Comparison of ENCODE assay signal across 8 cellular contexts in genomic region chr5:176195084-176195413, GRCh38. TPM values are rescaled to one million over a fixed set of nuclear protein-coding genes. Genes with fewer than 3 reads are reported as not detected.
DNase-seq lines count a peak whose midpoint lies in the region; ATAC-seq and TF ChIP-seq lines count a peak whose summit lies in the region.
"Not testable (repeated sequence)": the region's sequence is repeated elsewhere in the genome, so short reads cannot be mapped to it uniquely, and the experiment has no call there.

No MANE protein-coding gene starts in this region.

- H3K4me2 ChIP-seq in KMS-11: peak overlapping the region; percentile 29; the same call in 1 of the 2 replicates

- H4K20me1 ChIP-seq in KMS-11 (ENCODE audit: insufficient read depth): not testable (repeated sequence)

- not testable (repeated sequence) for H3K4me1 ChIP-seq in KMS-11 (ENCODE audit: low read depth, poor library complexity, severe bottlenecking); endodermal cell (ENCODE audit: control insufficient read depth, insufficient read depth, low read length)

- not testable (repeated sequence) for H3K27ac Mint-ChIP-seq in activated CD4-positive, alpha-beta T cell treated with anti-CD3 and anti-CD28 coated beads for 36 hours; activated T-helper 17 cell treated with anti-CD3 and anti-CD28 coated beads, Interleukin-2, amount 50 U/mL, for 72 hours; endodermal cell; nephron progenitor cell

- H3K79me2 ChIP-seq in KMS-11 (ENCODE audit: insufficient read depth, low read depth): peaks cover 15% of the 10 kb centered on the region

- H3K9me3 Mint-ChIP-seq in activated CD4-positive, alpha-beta T cell treated with anti-CD3 and anti-CD28 coated beads for 36 hours (ENCODE audit: low read depth); activated T-helper 17 cell treated with anti-CD3 and anti-CD28 coated beads, Interleukin-2, amount 50 U/mL, for 72 hours; endodermal cell; nephron progenitor cell: not testable (repeated sequence)

- peaks cover 20% of the 10 kb centered on the region for H3K27me3 Mint-ChIP-seq in activated CD4-positive, alpha-beta T cell treated with anti-CD3 and anti-CD28 coated beads for 36 hours
- H3K27me3 Mint-ChIP-seq in activated T-helper 17 cell treated with anti-CD3 and anti-CD28 coated beads, Interleukin-2, amount 50 U/mL, for 72 hours: not testable (repeated sequence)
- peaks cover 39% of the 10 kb centered on the region for H3K27me3 Mint-ChIP-seq in endodermal cell (ENCODE audit: insufficient read depth)
- H3K27me3 Mint-ChIP-seq in nephron progenitor cell (ENCODE audit: low read depth, poor library complexity): peaks cover 53% of the 10 kb centered on the region

- not testable (repeated sequence) for H3K4me3 ChIP-seq in KMS-11 (IDR thresholded peaks at IDR 0.05; ENCODE audit: insufficient read depth, low read depth, low read length); endodermal cell (ENCODE audit: low read length)

- not testable (repeated sequence) for H3K9me3 ChIP-seq in endodermal cell (ENCODE audit: control insufficient read depth, low read length)

- H3K36me3 ChIP-seq in KMS-11 (ENCODE audit: insufficient read depth); endodermal cell (ENCODE audit: control insufficient read depth, insufficient read depth, low read length): not testable (repeated sequence)

- H2AFZ ChIP-seq in KMS-11 (ENCODE audit: low read depth): not testable (repeated sequence)

- H3K9ac ChIP-seq in KMS-11: peak overlapping the region; percentile 51; the same call in 1 of the 2 replicates
- H3K9ac ChIP-seq in endodermal cell (ENCODE audit: extremely low read depth, low read length, poor library complexity, severe bottlenecking): not testable (repeated sequence)

- 44% methylated on average over 6 of the region's 6 CpGs; no CpG with 5 or more reads in 1 of the 2 experiments for WGBS in endodermal cell (ENCODE audit: insufficient coverage in 1 of 2, insufficient read length in 1 of 2), 2 experiments

- POLR2A ChIA-PET in activated CD4-positive, alpha-beta T cell treated with anti-CD3 and anti-CD28 coated beads for 36 hours (lab: Charles Lee): not testable (repeated sequence)

- DNase-seq in DMS 273 (lab: John Stamatoyannopoulos, UW; ENCODE audit: unreplicated experiment): peak; percentile 60
- DNase-seq in RPMI8226: peak; percentile 50
- DNase-seq in activated CD4-positive, alpha-beta T cell treated with anti-CD3 and anti-CD28 coated beads for 36 hours; endodermal cell; nephron progenitor cell: not testable (repeated sequence)
- peak; percentile 26 for DNase-seq in mesenteric fat pad (ENCODE audit: low spot score)

- not testable (repeated sequence) for H3K36me3 Mint-ChIP-seq in activated CD4-positive, alpha-beta T cell treated with anti-CD3 and anti-CD28 coated beads for 36 hours (ENCODE audit: low read depth); activated T-helper 17 cell treated with anti-CD3 and anti-CD28 coated beads, Interleukin-2, amount 50 U/mL, for 72 hours (ENCODE audit: low read depth); endodermal cell (ENCODE audit: low read depth); nephron progenitor cell (ENCODE audit: low read depth)

- H3K4me1 Mint-ChIP-seq in activated CD4-positive, alpha-beta T cell treated with anti-CD3 and anti-CD28 coated beads for 36 hours; activated T-helper 17 cell treated with anti-CD3 and anti-CD28 coated beads, Interleukin-2, amount 50 U/mL, for 72 hours; nephron progenitor cell: not testable (repeated sequence)
- peaks cover 15% of the 10 kb centered on the region for H3K4me1 Mint-ChIP-seq in endodermal cell

- not testable (repeated sequence) for H3K27me3 ChIP-seq in KMS-11 (ENCODE audit: insufficient read depth, low read depth); endodermal cell (ENCODE audit: control insufficient read depth, insufficient read depth, low read length, poor library complexity, severe bottlenecking)

- ATAC-seq in activated CD4-positive, alpha-beta T cell treated with anti-CD3 and anti-CD28 coated beads for 36 hours: peak; percentile 5
- not testable (repeated sequence) for ATAC-seq in activated T-helper 17 cell treated with anti-CD3 and anti-CD28 coated beads, Interleukin-2, amount 50 U/mL, for 72 hours (replicated peaks)

- CTCF ChIA-PET in activated CD4-positive, alpha-beta T cell treated with anti-CD3 and anti-CD28 coated beads for 36 hours (lab: Charles Lee): not testable (repeated sequence)

- intact Hi-C loops in activated CD4-positive, alpha-beta T cell treated with anti-CD3 and anti-CD28 coated beads for 36 hours (cut with DNase I, micrococcal nuclease): not testable (repeated sequence)

- H3K4me3 Mint-ChIP-seq in activated CD4-positive, alpha-beta T cell treated with anti-CD3 and anti-CD28 coated beads for 36 hours: not testable (repeated sequence)
- H3K4me3 Mint-ChIP-seq in activated T-helper 17 cell treated with anti-CD3 and anti-CD28 coated beads, Interleukin-2, amount 50 U/mL, for 72 hours: peak overlapping the region; percentile 38
- H3K4me3 Mint-ChIP-seq in endodermal cell (peak overlapping the region; percentile 39), nephron progenitor cell (peak overlapping the region; percentile 5)

- H3K27ac ChIP-seq in KMS-11: peak overlapping the region; percentile 71
- H3K27ac ChIP-seq in endodermal cell (ENCODE audit: low read depth, low read length): not testable (repeated sequence)

- not testable (repeated sequence) for TF ChIP-seq CTCF in KMS-11 (conservative IDR thresholded peaks at IDR 0.05; ENCODE audit: low read depth, low read length); endodermal cell (conservative IDR thresholded peaks at IDR 0.05); nephron progenitor cell (IDR thresholded peaks at IDR 0.05)

RNA-seq across cellular contexts. Expression of gene SIMC1, which starts 43.2 kb away (rescaled TPM):
- 10 to 100 TPM; 24.0 to 27.6 TPM for total RNA-seq in activated CD4-positive, alpha-beta T cell treated with anti-CD3 and anti-CD28 coated beads for 36 hours
- 10 to 100 TPM; 17.9 to 28.5 TPM for total RNA-seq in activated T-helper 17 cell treated with anti-CD3 and anti-CD28 coated beads, Interleukin-2, amount 50 U/mL, for 72 hours
- total RNA-seq in endodermal cell (10 to 100 TPM; 23.5 to 35.8 TPM), mesenteric fat pad (11.5 TPM)
- polyA plus RNA-seq in endodermal cell (2013, experiment 1 of 2): 37.2 TPM
- 36.2 TPM for polyA plus RNA-seq in endodermal cell (2013, experiment 2 of 2)
